Comparison of ENCODE assay signal across 24 cellular contexts in the genomic region with DNA sequence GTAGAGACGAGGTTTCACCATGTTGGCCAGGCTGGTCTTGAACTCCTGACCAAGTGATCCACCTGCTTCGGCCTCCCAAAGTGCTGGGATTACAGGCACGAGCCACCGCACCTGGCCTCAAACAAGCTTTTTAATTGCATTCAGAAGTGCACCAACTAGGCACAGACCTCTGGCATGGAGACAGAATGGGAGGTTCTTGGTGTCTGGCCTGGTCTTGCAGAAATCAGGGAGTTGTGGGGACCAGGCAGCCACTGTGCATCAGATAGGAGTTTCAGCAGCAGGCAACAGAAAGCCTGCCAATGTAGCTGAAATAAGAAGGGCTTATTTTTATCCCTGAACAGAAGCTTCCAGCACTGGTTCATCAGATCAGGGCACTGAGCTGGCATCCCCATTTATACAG. TPM values are rescaled to one million over a fixed set of nuclear protein-coding genes. Genes with fewer than 3 reads are reported as not detected.
DNase-seq lines count a peak whose midpoint lies in the region; ATAC-seq and TF ChIP-seq lines count a peak whose summit lies in the region.
"Had no signal": no experiment of that assay in that cellular context is flagged by ENCODE, and none has a peak within 500 bp of the region (broad histone marks: within the 10 kb centered on the region; RNA-seq: fewer than 3 reads in every experiment).

No MANE protein-coding gene starts in this region.

- TF ChIP-seq CTCF in testis (IDR thresholded peaks at IDR 0.05) (no peak), prostate gland (IDR thresholded peaks at IDR 0.05) (no peak)

- H3K9me3 ChIP-seq in testis, result no peaks in the 10 kb centered on the region
- H3K9me3 ChIP-seq in prostate gland, result no peaks in the 10 kb centered on the region
- H3K9me3 ChIP-seq: BE2C, left ventricle myocardium inferior, right lobe of liver, thyroid gland had no signal

- DNase-seq in NCI-H2107 treated with DMSO at 0.1 percent for 48 hours (lab: John Stamatoyannopoulos, UW; ENCODE audit: unreplicated experiment) (peak; percentile 61), NCI-H2107 (lab: John Stamatoyannopoulos, UW) (no peak), NCI-H345 treated with DMSO at 0.1 percent for 48 hours (lab: John Stamatoyannopoulos, UW; ENCODE audit: unreplicated experiment) (peak; percentile 91), germinal center (ENCODE audit: low spot score) (peak; percentile 47), testis (peak; percentile 28), prostate gland (ENCODE audit: low spot score) (no peak)
- no peak for DNase-seq in activated naive CD4-positive, alpha-beta T cell treated with anti-CD3 and anti-CD28 coated beads, Interleukin-2, amount 10 ng/mL, durations not matched to agents 7 days and 5 days
- DNase-seq: 8988T; activated CD4-positive, alpha-beta T cell treated with anti-CD3 and anti-CD28 coated beads, Interleukin-2, amount 10 ng/mL, durations not matched to agents 7 days and 5 days; BE2C; central memory CD4-positive, alpha-beta T cell; glutamatergic neuron; H9; left ventricle myocardium inferior; NCI-H1105 treated with DMSO at 0.1 percent for 48 hours; NCI-H2227 treated with DMSO at 0.1 percent for 48 hours; NK-92 treated with Interleukin-12 subunit alpha and Interleukin-12 subunit beta, amount 100 ng/mL, for 24 hours; occipital lobe; right lobe of liver; SW 1271 had no signal

- H3K27ac ChIP-seq in testis, result no peak overlapping the region
- no peak overlapping the region for H3K27ac ChIP-seq in prostate gland
- H3K27ac ChIP-seq: left ventricle myocardium inferior, right lobe of liver, thyroid gland had no signal

- H3K27me3 ChIP-seq in testis (no peaks in the 10 kb centered on the region), prostate gland (replicated peaks; ENCODE audit: insufficient read depth) (peaks cover 3% of the 10 kb centered on the region)
- H3K27me3 ChIP-seq: right lobe of liver, thyroid gland had no signal

- peaks cover 7% of the 10 kb centered on the region for H3K4me1 Mint-ChIP-seq in activated naive CD4-positive, alpha-beta T cell treated with anti-CD3 and anti-CD28 coated beads, Interleukin-2, amount 10 ng/mL, durations not matched to agents 7 days and 5 days

- no peaks in the 10 kb centered on the region for H3K36me3 Mint-ChIP-seq in activated naive CD4-positive, alpha-beta T cell treated with anti-CD3 and anti-CD28 coated beads, Interleukin-2, amount 10 ng/mL, durations not matched to agents 7 days and 5 days

- no peak for TF ChIP-seq POLR2A in testis (IDR thresholded peaks at IDR 0.05)
- no peak for TF ChIP-seq POLR2A in prostate gland (IDR thresholded peaks at IDR 0.05)

- CTCF ChIA-PET in activated naive CD4-positive, alpha-beta T cell treated with anti-CD3 and anti-CD28 coated beads, Interleukin-2, amount 10 ng/mL, durations not matched to agents 7 days and 5 days (lab: Charles Lee), result no interaction called here

- H3K9me3 Mint-ChIP-seq in activated naive CD4-positive, alpha-beta T cell treated with anti-CD3 and anti-CD28 coated beads, Interleukin-2, amount 10 ng/mL, durations not matched to agents 7 days and 5 days, result no peaks in the 10 kb centered on the region
- H3K9me3 Mint-ChIP-seq: activated CD4-positive, alpha-beta T cell treated with anti-CD3 and anti-CD28 coated beads, Interleukin-2, amount 10 ng/mL, durations not matched to agents 7 days and 5 days had no signal

- intact Hi-C loops in testis (cut with DNase I; ENCODE audit: low total_unique reads) (no loop called here), prostate gland (cut with DNase I) (no loop called here)

- no peak overlapping the region for H3K4me3 Mint-ChIP-seq in activated naive CD4-positive, alpha-beta T cell treated with anti-CD3 and anti-CD28 coated beads, Interleukin-2, amount 10 ng/mL, durations not matched to agents 7 days and 5 days
- H3K4me3 Mint-ChIP-seq: activated CD4-positive, alpha-beta T cell treated with anti-CD3 and anti-CD28 coated beads, Interleukin-2, amount 10 ng/mL, durations not matched to agents 7 days and 5 days; H9 had no signal

- H3K36me3 ChIP-seq in testis (ENCODE audit: low read depth, missing control alignments), result no peaks in the 10 kb centered on the region
- H3K36me3 ChIP-seq in prostate gland, result no peaks in the 10 kb centered on the region
- H3K36me3 ChIP-seq: BE2C, left ventricle myocardium inferior, right lobe of liver, thyroid gland had no signal

- ATAC-seq in GM19397 (IDR thresholded peaks at IDR 0.05; ENCODE audit: unreplicated experiment), result no peak

- no peak overlapping the region for H3K27ac Mint-ChIP-seq in activated naive CD4-positive, alpha-beta T cell treated with anti-CD3 and anti-CD28 coated beads, Interleukin-2, amount 10 ng/mL, durations not matched to agents 7 days and 5 days
- H3K27ac Mint-ChIP-seq: activated CD4-positive, alpha-beta T cell treated with anti-CD3 and anti-CD28 coated beads, Interleukin-2, amount 10 ng/mL, durations not matched to agents 7 days and 5 days; H9 had no signal

- peaks cover 5% of the 10 kb centered on the region for H3K27me3 Mint-ChIP-seq in activated naive CD4-positive, alpha-beta T cell treated with anti-CD3 and anti-CD28 coated beads, Interleukin-2, amount 10 ng/mL, durations not matched to agents 7 days and 5 days
- H3K27me3 Mint-ChIP-seq: activated CD4-positive, alpha-beta T cell treated with anti-CD3 and anti-CD28 coated beads, Interleukin-2, amount 10 ng/mL, durations not matched to agents 7 days and 5 days had no signal

- WGBS in testis, 2 donors, result 77 to 89% methylated on average over 4 of the region's 4 CpGs
- 66% methylated on average over 4 of the region's 4 CpGs for WGBS in prostate gland

- no peaks in the 10 kb centered on the region for H3K4me1 ChIP-seq in testis
- no peaks in the 10 kb centered on the region for H3K4me1 ChIP-seq in prostate gland (replicated peaks)
- H3K4me1 ChIP-seq: BE2C, thyroid gland had no signal

- H3K4me3 ChIP-seq in testis (no peak overlapping the region), prostate gland (no peak overlapping the region)
- H3K4me3 ChIP-seq: left ventricle myocardium inferior, right lobe of liver, thyroid gland had no signal

RNA-seq across cellular contexts. Expression of gene TCL1B, which starts 22.2 kb away (rescaled TPM):
- total RNA-seq in testis (1 to 10 TPM; 3.7 to 5.6 TPM), prostate gland (1 to 10 TPM in 1 of 2 donors, not detected in 1; 1.4 TPM)
- polyA plus RNA-seq in testis (ENCODE audit: insufficient read depth, low read depth, low replicate concordance), result 5.1 TPM
- total RNA-seq: activated CD4-positive, alpha-beta T cell treated with anti-CD3 and anti-CD28 coated beads, Interleukin-2, amount 10 ng/mL, durations not matched to agents 7 days and 5 days; fibroblast of lung; left ventricle myocardium inferior; LHCN-M2; occipital lobe; right lobe of liver; thyroid gland had no signal
- polyA plus RNA-seq: fibroblast of lung had no signal

RNA-seq across cellular contexts. Expression of gene TCL1A, which starts 49.9 kb away (rescaled TPM):
- total RNA-seq in testis (10 to 100 TPM; 10.2 to 14.1 TPM), prostate gland (1 to 10 TPM in 1 of 2 donors, not detected in 1; 9.7 TPM)
- 13.7 TPM for polyA plus RNA-seq in testis (ENCODE audit: insufficient read depth, low read depth, low replicate concordance)
- total RNA-seq: activated CD4-positive, alpha-beta T cell treated with anti-CD3 and anti-CD28 coated beads, Interleukin-2, amount 10 ng/mL, durations not matched to agents 7 days and 5 days; fibroblast of lung; H9; left ventricle myocardium inferior; LHCN-M2; thyroid gland had no signal
- polyA plus RNA-seq: fibroblast of lung had no signal

Comparison
In these comparisons a context has a peak if more than half of its experiments do, and no peak if none do; other contexts are left out.
1. DNase-seq: peak in NCI-H2107 treated with DMSO at 0.1 percent for 48 hours (single experiment), NCI-H345 treated with DMSO at 0.1 percent for 48 hours (single experiment), germinal center (single experiment) and testis (single experiment); none in NCI-H2107 (single experiment), activated naive CD4-positive, alpha-beta T cell treated with anti-CD3 and anti-CD28 coated beads, Interleukin-2, amount 10 ng/mL, durations not matched to agents 7 days and 5 days (single experiment) and prostate gland (single experiment).